8 cellular contexts compared by ENCODE assay signal in genomic region chr1:223531742-223532341, GRCh38.
DNase-seq lines count a peak whose midpoint lies in the region; ATAC-seq, FAIRE-seq and TF ChIP-seq lines count a peak whose summit lies in the region.

No MANE protein-coding gene starts in this region.

- no peak overlapping the region for H4K5ac ChIP-seq in IMR-90 (ENCODE audit: low read depth, low read length)

- in situ Hi-C loops in IMR-90 (cut with MboI; ENCODE audit: low sequenced_read_pairs), result no loop called here

- H3K9me3 Mint-ChIP-seq in activated naive CD8-positive, alpha-beta T cell treated with anti-CD3 and anti-CD28 coated beads, Interleukin-2, amount 10 ng/mL, durations not matched to agents 7 days and 5 days, result no peaks in the 10 kb centered on the region

- no peak overlapping the region for H2AFZ ChIP-seq in IMR-90 (replicated peaks; ENCODE audit: low read length, poor library complexity)

- no peak overlapping the region for H3K4me2 ChIP-seq in IMR-90 (ENCODE audit: low read depth, low read length)

- intact Hi-C loops in IMR-90 (cut with micrococcal nuclease) (loop anchor here (2.0 kb wide), 1 partner anchor 153 kb away; no protein-coding TSS in a partner anchor), spleen (cut with DNase I; ENCODE audit: low total_unique reads) (loop anchor here (5.0 kb wide), 1 partner anchor 150 kb away; no protein-coding TSS in a partner anchor)

- no peaks in the 10 kb centered on the region for H3K36me3 Mint-ChIP-seq in activated naive CD8-positive, alpha-beta T cell treated with anti-CD3 and anti-CD28 coated beads, Interleukin-2, amount 10 ng/mL, durations not matched to agents 7 days and 5 days

- dilution Hi-C loops in IMR-90 (cut with HindIII; ENCODE audit: low sequenced_read_pairs, unreplicated experiment), result no loop called here

- no peak for FAIRE-seq in RCC 7860 (lab: Jason Lieb, UNC)

- H4K91ac ChIP-seq in IMR-90 (ENCODE audit: insufficient read depth, low read depth, low read length), result no peak overlapping the region

- CTCF ChIA-PET in IMR-90 (lab: Yijun Ruan, JAX), result no interaction called here

- no peak overlapping the region for H2AK5ac ChIP-seq in IMR-90 (ENCODE audit: low read depth, low read length)

- no peaks in the 10 kb centered on the region for H4K20me1 ChIP-seq in IMR-90 (ENCODE audit: insufficient read depth, low read length)

- H3K9me3 ChIP-seq in IMR-90 (ENCODE audit: control insufficient read depth, insufficient read depth, low read length) (no peaks in the 10 kb centered on the region), spleen (peaks cover 0 to 14% (median 6%) of the 10 kb centered on the region in 8 donors)

- WGBS in IMR-90 (ENCODE audit: extremely low coverage in 2 of 2, insufficient read length in 1 of 2), 2 experiments, result 0% methylated on average over 1 of the region's 11 CpGs; no CpG with 5 or more reads in 1 of the 2 experiments
- 43 to 50% (median 45%) methylated on average over 11 of the region's 11 CpGs for WGBS in spleen, 5 donors

- POLR2A ChIA-PET in IMR-90 (lab: Charles Lee; ENCODE audit: unreplicated experiment), result no interaction called here
- POLR2A ChIA-PET in activated naive CD8-positive, alpha-beta T cell treated with anti-CD3 and anti-CD28 coated beads, Interleukin-2, amount 10 ng/mL, durations not matched to agents 7 days and 5 days (lab: Charles Lee), result no interaction called here

- peak; percentile 19 for DNase-seq in IMR-90
- DNase-seq in RCC 7860 (ENCODE audit: low spot score), result peak; percentile 46
- DNase-seq in activated naive CD8-positive, alpha-beta T cell treated with anti-CD3 and anti-CD28 coated beads, Interleukin-2, amount 10 ng/mL, durations not matched to agents 7 days and 5 days, result peak; percentile 49
- DNase-seq in hepatic stellate cell (ENCODE audit: low spot score), result peak; percentile 19
- DNase-seq in spleen, result no peak
- DNase-seq in dedifferentiated amniotic fluid mesenchymal stem cell (ENCODE audit: extremely low spot score), result no peak

- H3K56ac ChIP-seq in IMR-90 (ENCODE audit: extremely low read depth, insufficient read depth, low read length), result no peak overlapping the region

- H3K27ac Mint-ChIP-seq in activated naive CD8-positive, alpha-beta T cell treated with anti-CD3 and anti-CD28 coated beads, Interleukin-2, amount 10 ng/mL, durations not matched to agents 7 days and 5 days, result no peak overlapping the region

- no peak overlapping the region for H4K8ac ChIP-seq in IMR-90 (ENCODE audit: low read depth in 2 of 2, low read length in 2 of 2)

- H2BK5ac ChIP-seq in IMR-90 (ENCODE audit: low read depth, low read length, poor library complexity, severe bottlenecking), result no peak overlapping the region

- peak; percentile 54 for TF ChIP-seq RAD21 in IMR-90 (IDR thresholded peaks at IDR 0.05; ENCODE audit: low read length)

- H3K79me1 ChIP-seq in IMR-90 (ENCODE audit: low read depth in 1 of 2, low read length in 2 of 2), result no peaks in the 10 kb centered on the region

- no peak overlapping the region for H3K9ac ChIP-seq in IMR-90 (ENCODE audit: low read depth, low read length)

- peak overlapping the region; percentile 71 for H2AK9ac ChIP-seq in IMR-90 (replicated peaks; ENCODE audit: low read depth, low read length, poor library complexity)

- H3K4me3 Mint-ChIP-seq in activated naive CD8-positive, alpha-beta T cell treated with anti-CD3 and anti-CD28 coated beads, Interleukin-2, amount 10 ng/mL, durations not matched to agents 7 days and 5 days, result no peak overlapping the region

- peak; percentile 93 for TF ChIP-seq CTCF in 22Rv1 (IDR thresholded peaks at IDR 0.05)
- peak; percentile 93 for TF ChIP-seq CTCF in GM12872 (IDR thresholded peaks at IDR 0.05; ENCODE audit: insufficient read depth, low read depth, low read length)
- TF ChIP-seq CTCF in IMR-90 (conservative IDR thresholded peaks at IDR 0.05; ENCODE audit: low read depth, low read length), result peak; percentile 53
- TF ChIP-seq CTCF in spleen (IDR thresholded peaks at IDR 0.05 in 8 of 11, conservative IDR thresholded peaks at IDR 0.05 in 3 of 11), result peak in 9 of 11 experiments; percentile 25 to 64 (median 56)

- no peaks in the 10 kb centered on the region for H3K9me1 ChIP-seq in IMR-90 (ENCODE audit: insufficient read depth, low read length)

- H3K4me3 ChIP-seq in IMR-90 (ENCODE audit: insufficient read depth, low read depth, low read length) (no peak overlapping the region), spleen (no peak overlapping the region)

- H3K4me1 ChIP-seq in IMR-90 (ENCODE audit: control insufficient read depth, insufficient read depth, low read length) (no peaks in the 10 kb centered on the region), spleen (no peaks in the 10 kb centered on the region)

- H3K27ac ChIP-seq in 22Rv1 (no peak overlapping the region), IMR-90 (ENCODE audit: insufficient read depth, low read length) (no peak overlapping the region), spleen (no peak overlapping the region)

- no TSS peak for BruUV-seq in IMR-90 (replicated peaks; lab: Mats Ljungman, UMichigan)

- H3K27me3 ChIP-seq in IMR-90 (ENCODE audit: control insufficient read depth, insufficient read depth, low read length) (peaks cover 7% of the 10 kb centered on the region), spleen (replicated peaks in 1 of 7) (peaks cover 0 to 15% (median 0%) of the 10 kb centered on the region in 7 donors)

- no peak overlapping the region for H3K18ac ChIP-seq in IMR-90 (ENCODE audit: low read depth, low read length)

- TF ChIP-seq POLR2A in IMR-90 (IDR thresholded peaks at IDR 0.05; ENCODE audit: low read depth, low read length) (no peak), spleen (IDR thresholded peaks at IDR 0.05) (no peak)

- no peak overlapping the region for H2BK120ac ChIP-seq in IMR-90 (ENCODE audit: low read depth, low read length)

- no peak overlapping the region for H2BK20ac ChIP-seq in IMR-90 (ENCODE audit: low read depth, low read length)

- no peak overlapping the region for H3K4ac ChIP-seq in IMR-90 (ENCODE audit: low read depth, low read length)

- H2BK15ac ChIP-seq in IMR-90 (ENCODE audit: low read depth, low read length), result no peak overlapping the region

- H3K4me1 Mint-ChIP-seq in activated naive CD8-positive, alpha-beta T cell treated with anti-CD3 and anti-CD28 coated beads, Interleukin-2, amount 10 ng/mL, durations not matched to agents 7 days and 5 days, result no peaks in the 10 kb centered on the region

- H3K23ac ChIP-seq in IMR-90 (ENCODE audit: low read depth, low read length), result no peak overlapping the region

- H3K36me3 ChIP-seq in IMR-90 (ENCODE audit: control insufficient read depth, insufficient read depth, low read length) (no peaks in the 10 kb centered on the region), spleen (no peaks in the 10 kb centered on the region)

- H3K14ac ChIP-seq in IMR-90 (replicated peaks; ENCODE audit: low read depth, low read length), result no peak overlapping the region

- ATAC-seq in IMR-90 (ENCODE audit: low read depth), result no peak
- peak; percentile 36 for ATAC-seq in activated naive CD8-positive, alpha-beta T cell treated with anti-CD3 and anti-CD28 coated beads, Interleukin-2, amount 10 ng/mL, durations not matched to agents 7 days and 5 days (ENCODE audit: low read depth)

- peaks cover 15% of the 10 kb centered on the region for H3K27me3 Mint-ChIP-seq in activated naive CD8-positive, alpha-beta T cell treated with anti-CD3 and anti-CD28 coated beads, Interleukin-2, amount 10 ng/mL, durations not matched to agents 7 days and 5 days

TF ChIP-seq in IMR-90, 13 proteins besides CTCF, POLR2A, EP300 and RAD21:
- TF ChIP-seq SMC3 (IDR thresholded peaks at IDR 0.05; ENCODE audit: low read depth, low read length), result peak; percentile 40
- TF ChIP-seq CEBPB (IDR thresholded peaks at IDR 0.05; ENCODE audit: low read depth, low read length), result no peak

Comparison
In these comparisons a context has a peak if more than half of its experiments do, and no peak if none do; other contexts are left out.
1. DNase-seq: peak in IMR-90 (single experiment), RCC 7860 (single experiment), activated naive CD8-positive, alpha-beta T cell treated with anti-CD3 and anti-CD28 coated beads, Interleukin-2, amount 10 ng/mL, durations not matched to agents 7 days and 5 days (single experiment) and hepatic stellate cell (single experiment); none in spleen (single experiment) and dedifferentiated amniotic fluid mesenchymal stem cell (single experiment).
2. Peak in every context shown above with its lines, with median percentiles within 50 percentile points of each other: CTCF ChIP-seq.